In genomic region chr3:12750223-12750622, GRCh38 we compare ENCODE assay signal across 1 cellular context.
TF ChIP-seq lines count a peak whose summit lies in the region.

No MANE protein-coding gene starts in this region.

TF ChIP-seq in HepG2, 621 proteins besides CTCF, POLR2A, EP300 and RAD21 (continued from another document):
- TF ChIP-seq ARID5B (CRISPR knock-in tag; IDR thresholded peaks at IDR 0.05) (0 out of 2 replicates have a peak, but pooled peaks have one; percentile 9), HINFP (CRISPR knock-in tag; IDR thresholded peaks at IDR 0.05; ENCODE audit: low read depth) (no peak), SAP130 (CRISPR knock-in tag; IDR thresholded peaks at IDR 0.05; ENCODE audit: low read depth) (peak; percentile 25; the same call in 1 of the 2 replicates), ZNF644 (CRISPR knock-in tag; IDR thresholded peaks at IDR 0.05; ENCODE audit: low read depth) (peak; percentile 67; the same call in 1 of the 2 replicates), MAFF (IDR thresholded peaks at IDR 0.05; ENCODE audit: low read depth, low read length) (peak; percentile 52; the same call in 1 of the 2 replicates), NFE2L2 (IDR thresholded peaks at IDR 0.05; ENCODE audit: low read length) (peak; percentile 95), NFE2 (CRISPR knock-in tag; IDR thresholded peaks at IDR 0.05) (peak; percentile 68; the same call in 1 of the 2 replicates)
